15 cellular contexts compared by ENCODE assay signal in the genomic region with DNA sequence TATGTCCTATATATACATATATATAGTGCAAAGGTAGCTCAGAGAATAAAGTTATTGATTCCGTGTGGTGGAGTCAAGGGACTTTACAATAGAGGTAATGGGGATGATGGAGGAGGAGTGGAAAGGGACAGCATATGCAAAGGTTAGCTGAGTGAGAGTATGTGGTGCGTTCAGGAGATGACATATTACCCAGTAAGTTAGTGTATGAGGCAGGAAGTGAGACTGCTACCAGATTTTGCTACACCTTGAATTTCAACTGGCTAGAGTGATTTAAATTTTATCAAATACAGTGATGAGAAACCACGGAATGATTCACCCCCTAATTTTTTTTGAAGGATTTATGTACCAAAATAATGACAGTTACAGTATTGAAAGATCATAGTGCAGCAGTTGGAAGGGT. TPM values are rescaled to one million over a fixed set of nuclear protein-coding genes. Genes with fewer than 3 reads are reported as not detected.
A peak's percentile ranks its signal among the peaks of the same experiment; 100 is the strongest.
DNase-seq lines count a peak whose midpoint lies in the region; ATAC-seq and TF ChIP-seq lines count a peak whose summit lies in the region.
"Had no signal": no experiment of that assay in that cellular context is flagged by ENCODE, and none has a peak within 500 bp of the region (broad histone marks: within the 10 kb centered on the region; RNA-seq: fewer than 3 reads in every experiment).

No MANE protein-coding gene starts in this region.

- peak overlapping the region; percentile 42 to 83 (median 57) for H3K27ac Mint-ChIP-seq in CD4-positive, CD25-positive, alpha-beta regulatory T cell
- H3K27ac Mint-ChIP-seq in activated CD4-positive, alpha-beta memory T cell treated with anti-CD3 and anti-CD28 coated beads, Interleukin-2, amount 10 ng/mL, durations not matched to agents 7 days and 5 days = peak overlapping the region; percentile 70
- H3K27ac Mint-ChIP-seq: brain had no signal

- H3K4me1 Mint-ChIP-seq in CD4-positive, CD25-positive, alpha-beta regulatory T cell = peaks cover 25 to 41% (median 31%) of the 10 kb centered on the region in 4 donors
- peaks cover 34% of the 10 kb centered on the region for H3K4me1 Mint-ChIP-seq in activated CD4-positive, alpha-beta memory T cell treated with anti-CD3 and anti-CD28 coated beads, Interleukin-2, amount 10 ng/mL, durations not matched to agents 7 days and 5 days

- peak overlapping the region in 3 of 4 donors; percentile 18 to 98 (median 26) for H3K4me3 Mint-ChIP-seq in CD4-positive, CD25-positive, alpha-beta regulatory T cell
- peak overlapping the region; percentile 27 for H3K4me3 Mint-ChIP-seq in activated CD4-positive, alpha-beta memory T cell treated with anti-CD3 and anti-CD28 coated beads, Interleukin-2, amount 10 ng/mL, durations not matched to agents 7 days and 5 days

- H3K36me3 ChIP-seq in CD4-positive, CD25-positive, alpha-beta regulatory T cell (ENCODE audit: control insufficient read depth, insufficient read depth, low read length) = peaks cover 13% of the 10 kb centered on the region
- peaks cover 0 to 8% (median 8%) of the 10 kb centered on the region in 4 donors for H3K36me3 ChIP-seq in esophagus muscularis mucosa

- POLR2A ChIA-PET in GM10248 (lab: Yijun Ruan, JAX) = no interaction called here
- POLR2A ChIA-PET in activated CD4-positive, alpha-beta memory T cell treated with anti-CD3 and anti-CD28 coated beads, Interleukin-2, amount 10 ng/mL, durations not matched to agents 7 days and 5 days (lab: Charles Lee) = interaction anchor here (0.7 to 2.8 kb wide), 7 partner anchors 10 to 505 kb away, joined by 3 to 14 read pairs (median 3); partner anchors contain the start of genes MFN1, MRPL47 and NDUFB5

- CTCF ChIA-PET in GM10248 (lab: Yijun Ruan, JAX) = interaction anchor here (1.2 to 1.3 kb wide), 3 partner anchors 26 to 111 kb away, joined by 3 read pairs; no protein-coding TSS in a partner anchor
- CTCF ChIA-PET in activated CD4-positive, alpha-beta memory T cell treated with anti-CD3 and anti-CD28 coated beads, Interleukin-2, amount 10 ng/mL, durations not matched to agents 7 days and 5 days (lab: Charles Lee) = interaction anchor here (1.3 kb wide), 1 partner anchor 84 kb away, joined by 4 read pairs; no protein-coding TSS in a partner anchor

- no peak for TF ChIP-seq CTCF in GM10248 (IDR thresholded peaks at IDR 0.05; ENCODE audit: control extremely low read depth, extremely low read depth, low read depth, missing control alignments)
- TF ChIP-seq CTCF in esophagus muscularis mucosa (IDR thresholded peaks at IDR 0.05) = no peak

- TF ChIP-seq POLR2A in esophagus muscularis mucosa (IDR thresholded peaks at IDR 0.05; ENCODE audit: low read depth) = no peak

- no peaks in the 10 kb centered on the region for H3K9me3 ChIP-seq in CD4-positive, CD25-positive, alpha-beta regulatory T cell (ENCODE audit: control insufficient read depth in 2 of 2, low read length in 2 of 2)
- no peaks in the 10 kb centered on the region for H3K9me3 ChIP-seq in esophagus muscularis mucosa
- H3K9me3 ChIP-seq: heart left ventricle had no signal

- DNase-seq in CD4-positive, CD25-positive, alpha-beta regulatory T cell = peak in 1 of 3 donors; percentile 56
- peak; percentile 29 for DNase-seq in GM10248 (ENCODE audit: extremely low spot score)
- DNase-seq in activated CD4-positive, alpha-beta memory T cell treated with anti-CD3 and anti-CD28 coated beads, Interleukin-2, amount 10 ng/mL, durations not matched to agents 7 days and 5 days = no peak
- DNase-seq in COR-L47 (lab: John Stamatoyannopoulos, UW) = no peak
- no peak for DNase-seq in esophagus muscularis mucosa (ENCODE audit: extremely low spot score)
- no peak for DNase-seq in NCI-H187 (lab: John Stamatoyannopoulos, UW)
- no peak for DNase-seq in NCI-H1436 treated with DMSO at 0.1 percent for 48 hours (lab: John Stamatoyannopoulos, UW)
- DNase-seq: AML-193, dorsolateral prefrontal cortex, HCEC 1CT, heart left ventricle, mesenchymal stem cell, NCI-H1048 had no signal

- H3K27me3 ChIP-seq in CD4-positive, CD25-positive, alpha-beta regulatory T cell (ENCODE audit: control insufficient read depth, insufficient read depth, low read length) = no peaks in the 10 kb centered on the region
- H3K27me3 ChIP-seq in esophagus muscularis mucosa = no peaks in the 10 kb centered on the region
- H3K27me3 ChIP-seq: dorsolateral prefrontal cortex, heart left ventricle had no signal

- no peak for TF ChIP-seq EP300 in esophagus muscularis mucosa (IDR thresholded peaks at IDR 0.05)

- no peak for ATAC-seq in CD4-positive, CD25-positive, alpha-beta regulatory T cell (ENCODE audit: low read depth in 2 of 2)
- ATAC-seq in HG03095 (IDR thresholded peaks at IDR 0.05; ENCODE audit: unreplicated experiment) = peak; percentile 24
- ATAC-seq: heart left ventricle had no signal

- H3K36me3 Mint-ChIP-seq in CD4-positive, CD25-positive, alpha-beta regulatory T cell = peaks cover 8% of the 10 kb centered on the region
- H3K36me3 Mint-ChIP-seq in activated CD4-positive, alpha-beta memory T cell treated with anti-CD3 and anti-CD28 coated beads, Interleukin-2, amount 10 ng/mL, durations not matched to agents 7 days and 5 days (ENCODE audit: low read depth) = peaks cover 11% of the 10 kb centered on the region

- intact Hi-C loops in esophagus muscularis mucosa (cut with DNase I) = loop anchor here (10.0 kb wide), 2 partner anchors 221 to 421 kb away; partner anchors contain the start of genes MFN1 and PIK3CA

- H3K9me3 Mint-ChIP-seq in CD4-positive, CD25-positive, alpha-beta regulatory T cell = peaks cover 0 to 2% (median 0%) of the 10 kb centered on the region in 7 donors
- no peaks in the 10 kb centered on the region for H3K9me3 Mint-ChIP-seq in activated CD4-positive, alpha-beta memory T cell treated with anti-CD3 and anti-CD28 coated beads, Interleukin-2, amount 10 ng/mL, durations not matched to agents 7 days and 5 days

- 85% methylated on average over 3 of the region's 3 CpGs for WGBS in esophagus muscularis mucosa

- H3K4me1 ChIP-seq in CD4-positive, CD25-positive, alpha-beta regulatory T cell (ENCODE audit: control insufficient read depth, insufficient read depth, low read length, poor library complexity, severe bottlenecking) = peaks cover 31% of the 10 kb centered on the region
- H3K4me1 ChIP-seq in esophagus muscularis mucosa = peaks cover 6 to 24% (median 15%) of the 10 kb centered on the region in 4 donors

- no peak overlapping the region for H3K27ac ChIP-seq in CD4-positive, CD25-positive, alpha-beta regulatory T cell (ENCODE audit: insufficient read depth, low read length, poor library complexity, severe bottlenecking)
- H3K27ac ChIP-seq in esophagus muscularis mucosa (replicated peaks in 1 of 4) = no peak overlapping the region
- H3K27ac ChIP-seq: dorsolateral prefrontal cortex, heart left ventricle had no signal

- H3K27me3 Mint-ChIP-seq in CD4-positive, CD25-positive, alpha-beta regulatory T cell = peaks cover 10% of the 10 kb centered on the region
- H3K27me3 Mint-ChIP-seq in activated CD4-positive, alpha-beta memory T cell treated with anti-CD3 and anti-CD28 coated beads, Interleukin-2, amount 10 ng/mL, durations not matched to agents 7 days and 5 days = peaks cover 5% of the 10 kb centered on the region

- peak overlapping the region; percentile 41 for H3K4me3 ChIP-seq in CD4-positive, CD25-positive, alpha-beta regulatory T cell (ENCODE audit: low read depth, low read length)
- no peak overlapping the region for H3K4me3 ChIP-seq in esophagus muscularis mucosa
- H3K4me3 ChIP-seq: dorsolateral prefrontal cortex, heart left ventricle had no signal

RNA-seq across cellular contexts. Expression of gene ACTL6A, which starts 2.8 kb away (rescaled TPM):
- 31.1 TPM for total RNA-seq in CD4-positive, CD25-positive, alpha-beta regulatory T cell
- polyA plus RNA-seq in CD4-positive, CD25-positive, alpha-beta regulatory T cell = 10 to 100 TPM; 65.6 to 84.4 (median 75.1) TPM
- 10 to 100 TPM; 75.1 to 81.3 TPM for total RNA-seq in activated CD4-positive, alpha-beta memory T cell treated with anti-CD3 and anti-CD28 coated beads, Interleukin-2, amount 10 ng/mL, durations not matched to agents 7 days and 5 days
- total RNA-seq in esophagus muscularis mucosa = 10 to 100 TPM; 27.4 to 34.5 (median 34.1) TPM

RNA-seq across cellular contexts. Expression of gene MRPL47, which starts 38.9 kb away (rescaled TPM):
- 24.0 TPM for total RNA-seq in CD4-positive, CD25-positive, alpha-beta regulatory T cell
- polyA plus RNA-seq in CD4-positive, CD25-positive, alpha-beta regulatory T cell = 10 to 100 TPM; 54.4 to 69.1 (median 62.1) TPM
- total RNA-seq in activated CD4-positive, alpha-beta memory T cell treated with anti-CD3 and anti-CD28 coated beads, Interleukin-2, amount 10 ng/mL, durations not matched to agents 7 days and 5 days = 10 to 100 TPM; 34.8 to 36.0 TPM
- 10 to 100 TPM; 24.4 to 33.6 (median 30.6) TPM for total RNA-seq in esophagus muscularis mucosa

RNA-seq across cellular contexts. Expression of gene NDUFB5, which starts 39.1 kb away (rescaled TPM):
- 35.2 TPM for total RNA-seq in CD4-positive, CD25-positive, alpha-beta regulatory T cell
- 100 to 1,000 TPM in 2 of 4 donors, 10 to 100 TPM in 2; 84.4 to 111 (median 94.2) TPM for polyA plus RNA-seq in CD4-positive, CD25-positive, alpha-beta regulatory T cell
- total RNA-seq in activated CD4-positive, alpha-beta memory T cell treated with anti-CD3 and anti-CD28 coated beads, Interleukin-2, amount 10 ng/mL, durations not matched to agents 7 days and 5 days = 100 to 1,000 TPM; 102 to 110 TPM
- 100 to 1,000 TPM in 1 of 4 donors, 10 to 100 TPM in 3; 62.7 to 112 (median 83.1) TPM for total RNA-seq in esophagus muscularis mucosa
